ENCODE assay signal across 11 cellular contexts in the genomic region with DNA sequence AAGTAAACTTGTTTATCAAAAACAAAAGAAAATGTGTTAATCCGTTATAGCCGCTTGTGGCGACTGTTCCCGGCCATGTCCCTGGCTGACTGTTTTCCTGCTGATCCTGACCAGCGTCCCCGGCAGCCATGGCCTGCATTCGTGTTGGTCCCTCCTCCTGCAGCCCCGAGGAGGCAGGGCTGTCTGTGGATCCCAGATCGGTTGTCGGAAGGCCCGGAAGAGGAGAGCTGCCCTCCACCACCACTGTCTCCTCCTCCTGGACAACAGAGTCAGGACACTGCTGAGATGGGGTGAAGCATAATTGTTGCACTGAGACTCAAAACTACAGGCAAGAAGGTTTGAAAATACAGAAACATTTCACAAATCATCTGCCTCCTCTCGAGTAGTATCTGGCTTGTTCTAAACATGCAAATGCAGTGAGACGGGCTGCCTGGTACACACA. TPM values are rescaled to one million over a fixed set of nuclear protein-coding genes. Genes with fewer than 3 reads are reported as not detected.
DNase-seq lines count a peak whose midpoint lies in the region; ATAC-seq and TF ChIP-seq lines count a peak whose summit lies in the region.
"Had no signal": no experiment of that assay in that cellular context is flagged by ENCODE, and none has a peak within 500 bp of the region (broad histone marks: within the 10 kb centered on the region; RNA-seq: fewer than 3 reads in every experiment).

No MANE protein-coding gene starts in this region.

- H3K4me3 ChIP-seq in left ventricle myocardium inferior (no peak overlapping the region), retinal pigment epithelial cell (ENCODE audit: low read length) (no peak overlapping the region)

- peak overlapping the region; percentile 84 for H3K27ac ChIP-seq in left ventricle myocardium inferior (replicated peaks)

- H3K27me3 ChIP-seq in left ventricle myocardium inferior (ENCODE audit: low read depth) = peaks cover 42% of the 10 kb centered on the region

- peak; percentile 11 for TF ChIP-seq CTCF in left ventricle myocardium inferior (IDR thresholded peaks at IDR 0.05; ENCODE audit: borderline replicate concordance)
- peak; percentile 4 for TF ChIP-seq CTCF in retinal pigment epithelial cell (conservative IDR thresholded peaks at IDR 0.05; ENCODE audit: low read depth, low read length)

- CTCF ChIA-PET in activated CD4-positive, alpha-beta T cell treated with anti-CD3 and anti-CD28 coated beads for 36 hours (lab: Charles Lee) = interaction anchor here (2.4 kb wide), 1 partner anchor 10 kb away, joined by 11 read pairs; no protein-coding TSS in a partner anchor

- no peak overlapping the region for H3K4me3 Mint-ChIP-seq in activated CD4-positive, alpha-beta T cell treated with anti-CD3 and anti-CD28 coated beads for 36 hours

- no peak overlapping the region for H3K27ac Mint-ChIP-seq in activated CD4-positive, alpha-beta T cell treated with anti-CD3 and anti-CD28 coated beads for 36 hours

- H3K36me3 Mint-ChIP-seq in activated CD4-positive, alpha-beta T cell treated with anti-CD3 and anti-CD28 coated beads for 36 hours (ENCODE audit: low read depth) = no peaks in the 10 kb centered on the region

- H3K9me3 ChIP-seq in left ventricle myocardium inferior (replicated peaks) = no peaks in the 10 kb centered on the region

- ATAC-seq in GM19035 (IDR thresholded peaks at IDR 0.05; ENCODE audit: unreplicated experiment) (no peak), GM19395 (IDR thresholded peaks at IDR 0.05; ENCODE audit: unreplicated experiment) (no peak)
- ATAC-seq in activated CD4-positive, alpha-beta T cell treated with anti-CD3 and anti-CD28 coated beads for 36 hours = no peak

- POLR2A ChIA-PET in activated CD4-positive, alpha-beta T cell treated with anti-CD3 and anti-CD28 coated beads for 36 hours (lab: Charles Lee) = no interaction called here

- no peaks in the 10 kb centered on the region for H3K9me3 Mint-ChIP-seq in activated CD4-positive, alpha-beta T cell treated with anti-CD3 and anti-CD28 coated beads for 36 hours (ENCODE audit: low read depth)

- no peaks in the 10 kb centered on the region for H3K36me3 ChIP-seq in left ventricle myocardium inferior

- peaks cover 37% of the 10 kb centered on the region for H3K4me1 ChIP-seq in left ventricle myocardium inferior

- peaks cover 7% of the 10 kb centered on the region for H3K27me3 Mint-ChIP-seq in activated CD4-positive, alpha-beta T cell treated with anti-CD3 and anti-CD28 coated beads for 36 hours

- intact Hi-C loops in left ventricle myocardium inferior (cut with micrococcal nuclease) = no loop called here
- intact Hi-C loops in activated CD4-positive, alpha-beta T cell treated with anti-CD3 and anti-CD28 coated beads for 36 hours (cut with DNase I, micrococcal nuclease) = no loop called here

- peak; percentile 94 for DNase-seq in EH (ENCODE audit: low read depth)
- peak; percentile 91 for DNase-seq in amniotic epithelial cell (ENCODE audit: low read depth)
- peak; percentile 63 for DNase-seq in left ventricle myocardium inferior
- no peak for DNase-seq in retinal pigment epithelial cell (ENCODE audit: low read depth)
- DNase-seq in effector CD8-positive, alpha-beta T cell (lab: John Stamatoyannopoulos, UW) = no peak
- no peak for DNase-seq in activated CD4-positive, alpha-beta T cell treated with anti-CD3 and anti-CD28 coated beads for 36 hours
- DNase-seq: activated effector memory CD4-positive, alpha-beta T cell treated with anti-CD3 and anti-CD28 coated beads, Interleukin-2, amount 50 U/mL, for 16 hours; DMS79 treated with DMSO at 0.1 percent for 48 hours; SHP77 treated with DMSO at 0.1 percent for 48 hours had no signal

- H3K4me1 Mint-ChIP-seq in activated CD4-positive, alpha-beta T cell treated with anti-CD3 and anti-CD28 coated beads for 36 hours = peaks cover 10% of the 10 kb centered on the region

RNA-seq across cellular contexts. Expression of a gene that starts 3.6 kb away (rescaled TPM):
- 20.2 TPM for total RNA-seq in left ventricle myocardium inferior
- under 1 TPM; 0.25 to 0.49 TPM for total RNA-seq in activated CD4-positive, alpha-beta T cell treated with anti-CD3 and anti-CD28 coated beads for 36 hours

RNA-seq across cellular contexts. Expression of a gene that starts 12.8 kb away (rescaled TPM):
- 93.0 TPM for total RNA-seq in left ventricle myocardium inferior
- 10 to 100 TPM; 35.3 to 35.5 TPM for total RNA-seq in activated CD4-positive, alpha-beta T cell treated with anti-CD3 and anti-CD28 coated beads for 36 hours

RNA-seq across cellular contexts. Expression of a gene that starts 13.0 kb away (rescaled TPM):
- total RNA-seq in left ventricle myocardium inferior = 219 TPM
- 100 to 1,000 TPM in 1 of 2 experiments, 10 to 100 TPM in 1; 89.5 to 117 TPM for total RNA-seq in activated CD4-positive, alpha-beta T cell treated with anti-CD3 and anti-CD28 coated beads for 36 hours

RNA-seq across cellular contexts. Expression of a gene that starts 30.9 kb away (rescaled TPM):
- total RNA-seq in left ventricle myocardium inferior = 0.93 TPM
- total RNA-seq in activated CD4-positive, alpha-beta T cell treated with anti-CD3 and anti-CD28 coated beads for 36 hours = under 1 TPM; 0.28 to 0.41 TPM

RNA-seq across cellular contexts. Expression of a gene that starts 37.1 kb away (rescaled TPM):
- 46.1 TPM for total RNA-seq in left ventricle myocardium inferior
- 10 to 100 TPM; 73.6 to 89.7 TPM for total RNA-seq in activated CD4-positive, alpha-beta T cell treated with anti-CD3 and anti-CD28 coated beads for 36 hours

Comparison
In these comparisons a context has a peak if more than half of its experiments do, and no peak if none do; other contexts are left out.
1. DNase-seq: peak in EH (single experiment), amniotic epithelial cell (single experiment) and left ventricle myocardium inferior (single experiment); none in retinal pigment epithelial cell (single experiment), effector CD8-positive, alpha-beta T cell (single experiment) and activated CD4-positive, alpha-beta T cell treated with anti-CD3 and anti-CD28 coated beads for 36 hours (single experiment).
2. RNA of a gene that starts 3.6 kb away (total RNA-seq): 20.2 TPM in left ventricle myocardium inferior (single experiment); 0.25 to 0.49 TPM in activated CD4-positive, alpha-beta T cell treated with anti-CD3 and anti-CD28 coated beads for 36 hours; every median in the first group is over 10 times any median in the second.